In the genomic region with DNA sequence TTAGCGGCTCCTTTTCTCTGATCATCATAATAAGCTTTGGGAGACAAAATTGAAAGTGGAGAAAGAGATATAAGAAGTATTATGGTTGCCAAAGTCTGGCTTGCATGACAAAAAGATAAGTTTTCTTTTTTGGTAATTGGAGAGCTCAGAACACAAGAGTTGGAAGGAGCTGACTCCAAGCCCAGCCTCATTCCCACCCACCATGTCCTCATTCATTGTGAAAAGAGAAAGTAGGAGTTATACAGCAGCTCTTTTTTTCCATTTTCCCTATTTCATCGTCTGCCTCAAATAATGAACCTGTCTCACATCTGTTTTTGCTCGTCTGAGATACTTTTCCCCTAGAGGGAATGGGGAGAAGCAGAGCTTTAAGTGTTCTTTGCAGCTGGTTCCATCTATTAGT, we compare ENCODE assay signal across 16 cellular contexts. TPM values are rescaled to one million over a fixed set of nuclear protein-coding genes. Genes with fewer than 3 reads are reported as not detected.
A peak's percentile ranks its signal among the peaks of the same experiment; 100 is the strongest.
DNase-seq lines count a peak whose midpoint lies in the region; ATAC-seq and TF ChIP-seq lines count a peak whose summit lies in the region.
"Had no signal": no experiment of that assay in that cellular context is flagged by ENCODE, and none has a peak within 500 bp of the region (broad histone marks: within the 10 kb centered on the region; RNA-seq: fewer than 3 reads in every experiment).

No MANE protein-coding gene starts in this region.

- peak overlapping the region; percentile 22 for H3K27ac Mint-ChIP-seq in activated naive CD8-positive, alpha-beta T cell
- no peak overlapping the region for H3K27ac Mint-ChIP-seq in activated naive CD8-positive, alpha-beta T cell treated with anti-CD3 and anti-CD28 coated beads for 36 hours
- peak overlapping the region in 3 of 5 experiments; percentile 1 to 86 (median 67) for H3K27ac Mint-ChIP-seq in brain
- H3K27ac Mint-ChIP-seq in type B pancreatic cell: peak overlapping the region; percentile 18
- H3K27ac Mint-ChIP-seq: CD14-positive monocyte; CD8-positive, alpha-beta T cell; HFFc6 had no signal

- H3K27me3 Mint-ChIP-seq in activated naive CD8-positive, alpha-beta T cell: no peaks in the 10 kb centered on the region
- H3K27me3 Mint-ChIP-seq in activated naive CD8-positive, alpha-beta T cell treated with anti-CD3 and anti-CD28 coated beads for 36 hours: no peaks in the 10 kb centered on the region
- no peaks in the 10 kb centered on the region for H3K27me3 Mint-ChIP-seq in brain
- H3K27me3 Mint-ChIP-seq in type B pancreatic cell: no peaks in the 10 kb centered on the region

- no peak overlapping the region for H3K4me3 Mint-ChIP-seq in activated naive CD8-positive, alpha-beta T cell
- H3K4me3 Mint-ChIP-seq in activated naive CD8-positive, alpha-beta T cell treated with anti-CD3 and anti-CD28 coated beads for 36 hours: no peak overlapping the region
- H3K4me3 Mint-ChIP-seq in brain (no peak overlapping the region), type B pancreatic cell (no peak overlapping the region)
- H3K4me3 Mint-ChIP-seq: CD14-positive monocyte; CD8-positive, alpha-beta T cell; HFFc6 had no signal

- DNase-seq in activated naive CD8-positive, alpha-beta T cell treated with anti-CD3 and anti-CD28 coated beads for 36 hours: no peak
- DNase-seq in inferior parietal cortex (ENCODE audit: extremely low spot score): peak; percentile 20
- no peak for DNase-seq in type B pancreatic cell (ENCODE audit: extremely low spot score, unreplicated experiment)
- DNase-seq in central memory CD4-positive, alpha-beta T cell: no peak
- DNase-seq: BE2C; CD8-positive, alpha-beta T cell; COR-L47; DMS153; DMS79 treated with DMSO at 0.1 percent for 48 hours; EL; HCEC 1CT; HFFc6 had no signal

- TF ChIP-seq CTCF in brain (conservative IDR thresholded peaks at IDR 0.05) (no peak), type B pancreatic cell (conservative IDR thresholded peaks at IDR 0.05) (no peak)

- H3K36me3 Mint-ChIP-seq in activated naive CD8-positive, alpha-beta T cell: peaks cover 16% of the 10 kb centered on the region
- H3K36me3 Mint-ChIP-seq in activated naive CD8-positive, alpha-beta T cell treated with anti-CD3 and anti-CD28 coated beads for 36 hours: peaks cover 19% of the 10 kb centered on the region
- H3K36me3 Mint-ChIP-seq in brain: peaks cover 81% of the 10 kb centered on the region
- peaks cover 40% of the 10 kb centered on the region for H3K36me3 Mint-ChIP-seq in type B pancreatic cell

- no peaks in the 10 kb centered on the region for H3K9me3 Mint-ChIP-seq in activated naive CD8-positive, alpha-beta T cell (ENCODE audit: low read depth)
- H3K9me3 Mint-ChIP-seq in activated naive CD8-positive, alpha-beta T cell treated with anti-CD3 and anti-CD28 coated beads for 36 hours: no peaks in the 10 kb centered on the region
- H3K9me3 Mint-ChIP-seq in brain: peaks cover 9 to 18% (median 16%) of the 10 kb centered on the region in 5 experiments
- peaks cover 7% of the 10 kb centered on the region for H3K9me3 Mint-ChIP-seq in type B pancreatic cell
- H3K9me3 Mint-ChIP-seq: CD8-positive, alpha-beta T cell; HFFc6 had no signal

- ATAC-seq in GM19351 (IDR thresholded peaks at IDR 0.05; ENCODE audit: unreplicated experiment): no peak
- ATAC-seq: CD8-positive, alpha-beta T cell had no signal

- no peaks in the 10 kb centered on the region for H3K4me1 Mint-ChIP-seq in activated naive CD8-positive, alpha-beta T cell (ENCODE audit: low read depth)
- peaks cover 4% of the 10 kb centered on the region for H3K4me1 Mint-ChIP-seq in activated naive CD8-positive, alpha-beta T cell treated with anti-CD3 and anti-CD28 coated beads for 36 hours
- peaks cover 45% of the 10 kb centered on the region for H3K4me1 Mint-ChIP-seq in brain
- peaks cover 26% of the 10 kb centered on the region for H3K4me1 Mint-ChIP-seq in type B pancreatic cell (ENCODE audit: unreplicated experiment)
- H3K4me1 Mint-ChIP-seq: CD14-positive monocyte had no signal

RNA-seq across cellular contexts. Expression of gene AGT, which starts 34.8 kb away (rescaled TPM):
- not detected for total RNA-seq in activated naive CD8-positive, alpha-beta T cell treated with anti-CD3 and anti-CD28 coated beads for 36 hours
- polyA plus RNA-seq in brain (ENCODE audit: insufficient read depth, low read depth, low replicate concordance): 162 TPM
- total RNA-seq in type B pancreatic cell (ENCODE audit: low replicate concordance): 125 and 163 TPM in 2 replicates
- total RNA-seq: CD8-positive, alpha-beta T cell had no signal
- polyA plus RNA-seq: CD14-positive monocyte had no signal

RNA-seq across cellular contexts. Expression of gene COG2, which starts 36.9 kb away (rescaled TPM):
- 10 to 100 TPM; 41.0 to 41.7 TPM for total RNA-seq in activated naive CD8-positive, alpha-beta T cell treated with anti-CD3 and anti-CD28 coated beads for 36 hours
- polyA plus RNA-seq in brain (ENCODE audit: insufficient read depth, low read depth, low replicate concordance): 13.8 TPM
- total RNA-seq in type B pancreatic cell (ENCODE audit: low replicate concordance): 34.0 and 37.9 TPM in 2 replicates

Comparison
In these comparisons a context has a peak if more than half of its experiments do, and no peak if none do; other contexts are left out.
1. RNA of gene AGT, which starts 34.8 kb away (total RNA-seq): 125 to 163 TPM in type B pancreatic cell; not detected in activated naive CD8-positive, alpha-beta T cell treated with anti-CD3 and anti-CD28 coated beads for 36 hours; every median in the first group is over 100 times any median in the second.